In genomic region chr2:202911513-202912341, GRCh38 we compare ENCODE assay signal across 1 cellular context.
TF ChIP-seq lines count a peak whose summit lies in the region.

Gene CARF (plus strand): TSS chr2:202912275. CDS start chr2:202941903, 29,628 bp downstream.
Gene WDR12 (minus strand): TSS chr2:202911673. CDS start chr2:202911476, 197 bp downstream.

TF ChIP-seq in HepG2, 621 proteins besides CTCF, POLR2A, EP300 and RAD21 (continued from another document and continues in another):
- TF ChIP-seq ZNF609 (CRISPR knock-in tag; IDR thresholded peaks at IDR 0.05; ENCODE audit: borderline replicate concordance) (no peak; the same call in 1 of the 2 replicates), ZNF367 (CRISPR knock-in tag; IDR thresholded peaks at IDR 0.05; ENCODE audit: borderline replicate concordance) (no peak), ZNF770 (CRISPR knock-in tag; IDR thresholded peaks at IDR 0.05) (peak; percentile 20; the same call in 1 of the 2 replicates), ZSCAN9 (CRISPR knock-in tag; IDR thresholded peaks at IDR 0.05; ENCODE audit: borderline replicate concordance) (0 out of 2 replicates have a peak, but pooled peaks have one; percentile 31), SKI (IDR thresholded peaks at IDR 0.05; ENCODE audit: partially characterized antibody) (peak; percentile 14), ZNF572 (CRISPR knock-in tag; IDR thresholded peaks at IDR 0.05) (no peak), SIN3B (IDR thresholded peaks at IDR 0.05; ENCODE audit: low read length) (no peak; the same call in 1 of the 2 replicates), LCORL (IDR thresholded peaks at IDR 0.05) (no peak), LCORL (CRISPR knock-in tag; IDR thresholded peaks at IDR 0.05) (no peak), NCOA1 (CRISPR knock-in tag; IDR thresholded peaks at IDR 0.05) (no peak), SOX13 (IDR thresholded peaks at IDR 0.05) (no peak), SOX13 (CRISPR knock-in tag; conservative IDR thresholded peaks at IDR 0.05 in 1 of 2, IDR thresholded peaks at IDR 0.05 in 1 of 2) (peak in 1 of 2 experiments; percentile 45; a peak in 2 of 4 replicates), NFYC (CRISPR knock-in tag; IDR thresholded peaks at IDR 0.05) (peak; percentile 17; the same call in 1 of the 2 replicates), ZNF10 (CRISPR knock-in tag; IDR thresholded peaks at IDR 0.05; ENCODE audit: borderline replicate concordance, low read depth) (no peak), ZBTB40 (IDR thresholded peaks at IDR 0.05) (no peak), ZBTB40 (CRISPR knock-in tag; IDR thresholded peaks at IDR 0.05) (no peak; the same call in 1 of the 2 replicates), GMEB1 (CRISPR knock-in tag; IDR thresholded peaks at IDR 0.05; ENCODE audit: borderline replicate concordance) (no peak; the same call in 1 of the 2 replicates), NFKBIZ (CRISPR knock-in tag; IDR thresholded peaks at IDR 0.05) (no peak), ATAD3A (CRISPR knock-in tag; IDR thresholded peaks at IDR 0.05) (no peak), ZNF331 (CRISPR knock-in tag; IDR thresholded peaks at IDR 0.05) (peak; percentile 51; the same call in 1 of the 2 replicates), DRAP1 (CRISPR knock-in tag; IDR thresholded peaks at IDR 0.05) (peak; percentile 58), NFYB (CRISPR knock-in tag; IDR thresholded peaks at IDR 0.05) (no peak), CCDC6 (CRISPR knock-in tag; IDR thresholded peaks at IDR 0.05) (0 out of 2 replicates have a peak, but pooled peaks have one; percentile 59), IRF9 (CRISPR knock-in tag; IDR thresholded peaks at IDR 0.05; ENCODE audit: borderline replicate concordance) (peak; percentile 60), MYNN (CRISPR knock-in tag; IDR thresholded peaks at IDR 0.05; ENCODE audit: low read depth) (0 out of 2 replicates have a peak, but pooled peaks have one; percentile 11), ZNF674 (CRISPR knock-in tag; IDR thresholded peaks at IDR 0.05; ENCODE audit: low read depth) (0 out of 2 replicates have a peak, but pooled peaks have one; percentile 62), FOXK1 (CRISPR knock-in tag; IDR thresholded peaks at IDR 0.05; ENCODE audit: borderline replicate concordance, low read depth) (peak; percentile 72), PRDM4 (CRISPR knock-in tag; IDR thresholded peaks at IDR 0.05; ENCODE audit: borderline replicate concordance) (no peak), KDM3A (CRISPR knock-in tag; IDR thresholded peaks at IDR 0.05; ENCODE audit: low read depth) (no peak), ZBTB25 (CRISPR knock-in tag; IDR thresholded peaks at IDR 0.05) (0 out of 2 replicates have a peak, but pooled peaks have one; percentile 48), KDM5A (IDR thresholded peaks at IDR 0.05; ENCODE audit: borderline replicate concordance, low read length) (peak; percentile 95), GFI1 (CRISPR knock-in tag; IDR thresholded peaks at IDR 0.05; ENCODE audit: borderline replicate concordance) (0 out of 2 replicates have a peak, but pooled peaks have one; percentile 28)
